Comparison of ENCODE assay signal across 9 cellular contexts in genomic region chr1:149888999-149889289, GRCh38. TPM values are rescaled to one million over a fixed set of nuclear protein-coding genes. Genes with fewer than 3 reads are reported as not detected.
DNase-seq lines count a peak whose midpoint lies in the region; ATAC-seq, FAIRE-seq and TF ChIP-seq lines count a peak whose summit lies in the region.
"Had no signal": no experiment of that assay in that cellular context is flagged by ENCODE, and none has a peak within 500 bp of the region (broad histone marks: within the 10 kb centered on the region; RNA-seq: fewer than 3 reads in every experiment).

No MANE protein-coding gene starts in this region.

- intact Hi-C loops in kidney (cut with DNase I) (no loop called here), tibial artery (cut with DNase I; ENCODE audit: low total_unique reads) (no loop called here)

- H3K27me3 Mint-ChIP-seq in activated T-cell treated with anti-CD3 and anti-CD28 coated beads, Interleukin-2, amount 50 U/mL, for 4 hours (ENCODE audit: low read depth) = no peaks in the 10 kb centered on the region
- H3K27me3 Mint-ChIP-seq: CD4-positive, alpha-beta T cell had no signal

- H3K27ac ChIP-seq in kidney (ENCODE audit: low read depth in 2 of 2, low read length in 2 of 2) (peak overlapping the region; percentile 98 to 99), tibial artery (peak overlapping the region; percentile 99 to 100), small intestine (ENCODE audit: low read depth in 1 of 2, low read length in 1 of 2) (peak overlapping the region in 1 of 2 donors; percentile 98)

- H3K27me3 ChIP-seq in adipocyte (replicated peaks; ENCODE audit: control insufficient read depth, insufficient read depth, low read length) (no peaks in the 10 kb centered on the region), tibial artery (no peaks in the 10 kb centered on the region), small intestine (ENCODE audit: control insufficient read depth in 2 of 2, insufficient read depth in 2 of 2, low read length in 2 of 2) (no peaks in the 10 kb centered on the region)

- DNase-seq in NCI-H748 (lab: John Stamatoyannopoulos, UW; ENCODE audit: unreplicated experiment) (peak; percentile 35), NCI-H748 treated with DMSO at 0.1 percent for 48 hours (lab: John Stamatoyannopoulos, UW) (no peak), adipocyte (ENCODE audit: low read depth) (peak; percentile 76), kidney (no peak), tibial artery (peak in 1 of 2 donors; percentile 63), small intestine (no peak), midbrain (lab: John Stamatoyannopoulos, UW) (no peak)
- no peak for DNase-seq in activated T-cell treated with anti-CD3 and anti-CD28 coated beads, Interleukin-2, amount 50 U/mL, for 4 hours

- no peak for FAIRE-seq in kidney (lab: Jason Lieb, UNC)
- no peak for FAIRE-seq in small intestine (lab: Jason Lieb, UNC)

- H3K9ac ChIP-seq in adipocyte (ENCODE audit: low read length) = peak overlapping the region; percentile 84
- peak overlapping the region; percentile 38 to 99 for H3K9ac ChIP-seq in kidney (ENCODE audit: low read length in 2 of 2)

- no peak for ATAC-seq in activated T-cell treated with anti-CD3 and anti-CD28 coated beads, Interleukin-2, amount 50 U/mL, for 4 hours

- H3K4me3 Mint-ChIP-seq in activated T-cell treated with anti-CD3 and anti-CD28 coated beads, Interleukin-2, amount 50 U/mL, for 4 hours = no peak overlapping the region

- peaks cover 3% of the 10 kb centered on the region for H3K4me1 Mint-ChIP-seq in activated T-cell treated with anti-CD3 and anti-CD28 coated beads, Interleukin-2, amount 50 U/mL, for 4 hours (ENCODE audit: low read depth)

- no peaks in the 10 kb centered on the region for H3K9me3 Mint-ChIP-seq in activated T-cell treated with anti-CD3 and anti-CD28 coated beads, Interleukin-2, amount 50 U/mL, for 4 hours
- H3K9me3 Mint-ChIP-seq: CD4-positive, alpha-beta T cell had no signal

- no peak for TF ChIP-seq CTCF in kidney (IDR thresholded peaks at IDR 0.05; ENCODE audit: borderline replicate concordance, extremely low read depth, insufficient read depth)
- TF ChIP-seq CTCF in tibial artery (IDR thresholded peaks at IDR 0.05) = no peak

- H3K4me3 ChIP-seq in adipocyte (ENCODE audit: low read length) (peak overlapping the region; percentile 95), kidney (ENCODE audit: low read length in 2 of 2) (peak overlapping the region; percentile 81 to 94), tibial artery (peak overlapping the region; percentile 85 to 90), small intestine (ENCODE audit: low read depth in 1 of 2, low read length in 2 of 2) (peak overlapping the region in 1 of 2 donors; percentile 76)

- H3K4me1 ChIP-seq in adipocyte (ENCODE audit: control insufficient read depth, insufficient read depth, low read length) (peaks cover 20% of the 10 kb centered on the region), kidney (ENCODE audit: control insufficient read depth in 1 of 2, insufficient read depth in 1 of 2, low read depth in 1 of 2, low read length in 2 of 2) (peaks cover 8 to 11% of the 10 kb centered on the region in 2 donors), tibial artery (peaks cover 0 to 20% (median 13%) of the 10 kb centered on the region in 4 donors), small intestine (ENCODE audit: control insufficient read depth in 2 of 2, insufficient read depth in 1 of 2, low read depth in 1 of 2, low read length in 1 of 2) (peaks cover 0 to 5% of the 10 kb centered on the region in 2 donors)

- no peaks in the 10 kb centered on the region for H3K36me3 Mint-ChIP-seq in activated T-cell treated with anti-CD3 and anti-CD28 coated beads, Interleukin-2, amount 50 U/mL, for 4 hours (ENCODE audit: insufficient read depth)

- H3K9me3 ChIP-seq in adipocyte (ENCODE audit: control insufficient read depth, low read length) (no peaks in the 10 kb centered on the region), kidney (ENCODE audit: control insufficient read depth in 1 of 2, low read length in 2 of 2) (no peaks in the 10 kb centered on the region), tibial artery (no peaks in the 10 kb centered on the region), small intestine (ENCODE audit: control insufficient read depth, low read depth) (no peaks in the 10 kb centered on the region)

- 29 to 52% (median 46%) methylated on average over 6 of the region's 6 CpGs for WGBS in small intestine, 3 donors

- H3K36me3 ChIP-seq in adipocyte (ENCODE audit: control insufficient read depth, insufficient read depth, low read length, severe bottlenecking) (no peaks in the 10 kb centered on the region), kidney (ENCODE audit: control insufficient read depth in 1 of 2, insufficient read depth in 2 of 2, low read length in 2 of 2) (no peaks in the 10 kb centered on the region), tibial artery (no peaks in the 10 kb centered on the region), small intestine (ENCODE audit: control insufficient read depth in 2 of 2, insufficient read depth in 2 of 2, low read length in 2 of 2) (no peaks in the 10 kb centered on the region)

RNA-seq across cellular contexts. Expression of gene BOLA1, which starts 10.4 kb away (rescaled TPM):
- 14.3 TPM for total RNA-seq in kidney
- polyA plus RNA-seq in kidney (ENCODE audit: insufficient read depth, low read depth, low replicate concordance) (44.0 TPM), small intestine (10 to 100 TPM; 24.7 to 49.4 (median 31.3) TPM)
- 10 to 100 TPM; 15.7 to 18.9 (median 17.9) TPM for total RNA-seq in activated T-cell treated with anti-CD3 and anti-CD28 coated beads, Interleukin-2, amount 50 U/mL, for 4 hours

RNA-seq across cellular contexts. Expression of gene SV2A, which starts 28.7 kb away (rescaled TPM):
- total RNA-seq in kidney = 4.5 TPM
- polyA plus RNA-seq in kidney (ENCODE audit: insufficient read depth, low read depth, low replicate concordance) (2.0 TPM), small intestine (1 to 10 TPM in 1 of 3 donors, under 1 TPM in 1, not detected in 1; 0.54 to 3.9 TPM)
- total RNA-seq in activated T-cell treated with anti-CD3 and anti-CD28 coated beads, Interleukin-2, amount 50 U/mL, for 4 hours = 1 to 10 TPM; 4.8 to 5.4 (median 5.0) TPM

RNA-seq across cellular contexts. Expression of gene SF3B4, which starts 38.7 kb away (rescaled TPM):
- 55.0 TPM for total RNA-seq in kidney
- polyA plus RNA-seq in kidney (ENCODE audit: insufficient read depth, low read depth, low replicate concordance) (40.6 TPM), small intestine (10 to 100 TPM; 34.3 to 50.8 (median 34.9) TPM)
- total RNA-seq in activated T-cell treated with anti-CD3 and anti-CD28 coated beads, Interleukin-2, amount 50 U/mL, for 4 hours = 100 to 1,000 TPM; 129 to 135 (median 130) TPM

RNA-seq across cellular contexts. Expression of gene MTMR11, which starts 47.7 kb away (rescaled TPM):
- total RNA-seq in kidney = 24.7 TPM
- polyA plus RNA-seq in kidney (ENCODE audit: insufficient read depth, low read depth, low replicate concordance) = 21.6 TPM
- polyA plus RNA-seq in small intestine = 100 to 1,000 TPM in 1 of 3 donors, 10 to 100 TPM in 2; 32.5 to 138 (median 94.3) TPM
- 1 to 10 TPM; 1.3 to 2.5 (median 2.0) TPM for total RNA-seq in activated T-cell treated with anti-CD3 and anti-CD28 coated beads, Interleukin-2, amount 50 U/mL, for 4 hours

Comparison
In these comparisons a context has a peak if more than half of its experiments do, and no peak if none do; other contexts are left out.
1. DNase-seq: peak in NCI-H748 (single experiment) and adipocyte (single experiment); none in NCI-H748 treated with DMSO at 0.1 percent for 48 hours (single experiment), kidney (single experiment), small intestine (single experiment), midbrain (single experiment) and activated T-cell treated with anti-CD3 and anti-CD28 coated beads, Interleukin-2, amount 50 U/mL, for 4 hours (single experiment).